In genomic region chr2:157428500-157429175, GRCh38 we compare ENCODE assay signal across 25 cellular contexts. TPM values are rescaled to one million over a fixed set of nuclear protein-coding genes. Genes with fewer than 3 reads are reported as not detected.
DNase-seq lines count a peak whose midpoint lies in the region; ATAC-seq and TF ChIP-seq lines count a peak whose summit lies in the region.
"Had no signal": no experiment of that assay in that cellular context is flagged by ENCODE, and none has a peak within 500 bp of the region (broad histone marks: within the 10 kb centered on the region; RNA-seq: fewer than 3 reads in every experiment).

No MANE protein-coding gene starts in this region.

- no peak for DNase-seq in T-helper 1 cell
- no peak for DNase-seq in CD8-positive, alpha-beta T cell
- no peak for DNase-seq in activated T-helper 1 cell treated with anti-CD3 and anti-CD28 coated beads, Interleukin-12 subunit alpha, Interleukin-12 subunit beta, Interleukin-2, Interleukin-4 antibody, amounts not matched to agents 30 ng/mL and 10 ng/mL and 1 ng/mL, durations not matched to agents 14 hours and 24 hours and 36 hours (ENCODE audit: low spot score)
- peak; percentile 86 for DNase-seq in myocyte (ENCODE audit: low read depth)
- no peak for DNase-seq in CD1c-positive myeloid dendritic cell (ENCODE audit: extremely low spot score)
- no peak for DNase-seq in NCI-H82 treated with DMSO at 0.1 percent for 48 hours (lab: John Stamatoyannopoulos, UW; ENCODE audit: unreplicated experiment)
- DNase-seq in 8988T: no peak
- DNase-seq: activated CD8-positive, alpha-beta memory T cell treated with anti-CD3 and anti-CD28 coated beads, Interleukin-2, amount 50 U/mL, for 4 hours; AML-193; heart right ventricle; HFFc6; Kasumi-1; NCI-H1048; NCI-H2029; NCI-H345; PC-9 had no signal

- no peaks in the 10 kb centered on the region for H3K9me3 ChIP-seq in CD8-positive, alpha-beta T cell (ENCODE audit: low read length)
- H3K9me3 ChIP-seq: SJSA1 had no signal

- peak overlapping the region; percentile 97 for H3K4me3 Mint-ChIP-seq in T-helper 1 cell treated with Interleukin-12 subunit alpha and Interleukin-12 subunit beta and Interleukin-4 antibody, amounts not matched to agents 30 μg/mL and 1 μg/mL, for 36 hours
- peak overlapping the region; percentile 43 for H3K4me3 Mint-ChIP-seq in CD8-positive, alpha-beta T cell
- peak overlapping the region; percentile 84 for H3K4me3 Mint-ChIP-seq in activated T-helper 1 cell treated with anti-CD3 and anti-CD28 coated beads, Interleukin-12 subunit alpha, Interleukin-12 subunit beta, Interleukin-2, Interleukin-4 antibody, amounts not matched to agents 30 ng/mL and 10 ng/mL and 1 ng/mL, durations not matched to agents 14 hours and 24 hours and 36 hours
- H3K4me3 Mint-ChIP-seq: HFFc6, mesothelial cell of epicardium, WTC11 had no signal

- H3K4me3 ChIP-seq in CD8-positive, alpha-beta T cell (ENCODE audit: low read depth, low read length): no peak overlapping the region
- H3K4me3 ChIP-seq: cardiac muscle cell, heart right ventricle, PC-9, SJSA1, skin epidermis had no signal

- ATAC-seq in CD8-positive, alpha-beta T cell: no peak
- ATAC-seq: left lobe of liver, WTC11 had no signal

- no peak overlapping the region for H3K27ac ChIP-seq in CD8-positive, alpha-beta T cell (ENCODE audit: low read depth, low read length)
- H3K27ac ChIP-seq: 22Rv1, cardiac muscle cell, heart right ventricle, PC-9, SJSA1, skin epidermis had no signal

- POLR2A ChIA-PET in CD8-positive, alpha-beta T cell (lab: Charles Lee): interaction anchor here (1.2 to 3.7 kb wide), 4 partner anchors 10 to 24 kb away, joined by 3 to 14 read pairs (median 6); no protein-coding TSS in a partner anchor

- no peaks in the 10 kb centered on the region for H3K27me3 Mint-ChIP-seq in T-helper 1 cell treated with Interleukin-12 subunit alpha and Interleukin-12 subunit beta and Interleukin-4 antibody, amounts not matched to agents 30 μg/mL and 1 μg/mL, for 36 hours (ENCODE audit: low read depth)
- H3K27me3 Mint-ChIP-seq in CD8-positive, alpha-beta T cell (ENCODE audit: low read depth): no peaks in the 10 kb centered on the region
- no peaks in the 10 kb centered on the region for H3K27me3 Mint-ChIP-seq in activated T-helper 1 cell treated with anti-CD3 and anti-CD28 coated beads, Interleukin-12 subunit alpha, Interleukin-12 subunit beta, Interleukin-2, Interleukin-4 antibody, amounts not matched to agents 30 ng/mL and 10 ng/mL and 1 ng/mL, durations not matched to agents 14 hours and 24 hours and 36 hours (ENCODE audit: insufficient read depth)

- H3K4me1 Mint-ChIP-seq in T-helper 1 cell treated with Interleukin-12 subunit alpha and Interleukin-12 subunit beta and Interleukin-4 antibody, amounts not matched to agents 30 μg/mL and 1 μg/mL, for 36 hours (ENCODE audit: low read depth): peaks cover 79% of the 10 kb centered on the region
- peaks cover 84% of the 10 kb centered on the region for H3K4me1 Mint-ChIP-seq in CD8-positive, alpha-beta T cell (ENCODE audit: low read depth)
- peaks cover 96% of the 10 kb centered on the region for H3K4me1 Mint-ChIP-seq in activated T-helper 1 cell treated with anti-CD3 and anti-CD28 coated beads, Interleukin-12 subunit alpha, Interleukin-12 subunit beta, Interleukin-2, Interleukin-4 antibody, amounts not matched to agents 30 ng/mL and 10 ng/mL and 1 ng/mL, durations not matched to agents 14 hours and 24 hours and 36 hours (ENCODE audit: low read depth)

- H3K27ac Mint-ChIP-seq in T-helper 1 cell treated with Interleukin-12 subunit alpha and Interleukin-12 subunit beta and Interleukin-4 antibody, amounts not matched to agents 30 μg/mL and 1 μg/mL, for 36 hours: peak overlapping the region; percentile 95
- H3K27ac Mint-ChIP-seq in CD8-positive, alpha-beta T cell: peak overlapping the region; percentile 93
- H3K27ac Mint-ChIP-seq in activated T-helper 1 cell treated with anti-CD3 and anti-CD28 coated beads, Interleukin-12 subunit alpha, Interleukin-12 subunit beta, Interleukin-2, Interleukin-4 antibody, amounts not matched to agents 30 ng/mL and 10 ng/mL and 1 ng/mL, durations not matched to agents 14 hours and 24 hours and 36 hours: peak overlapping the region; percentile 94
- H3K27ac Mint-ChIP-seq: HFFc6, mesothelial cell of epicardium, WTC11 had no signal

- TF ChIP-seq CTCF in CD8-positive, alpha-beta T cell (IDR thresholded peaks at IDR 0.05): no peak

- intact Hi-C loops in CD8-positive, alpha-beta T cell (cut with DNase I, micrococcal nuclease): loop anchor here in 1 of 2 experiments (1.0 kb wide), 1 partner anchor 9 kb away; no protein-coding TSS in a partner anchor
- intact Hi-C loops in activated T-helper 1 cell treated with anti-CD3 and anti-CD28 coated beads, Interleukin-12 subunit alpha, Interleukin-12 subunit beta, Interleukin-2, Interleukin-4 antibody, amounts not matched to agents 30 ng/mL and 10 ng/mL and 1 ng/mL, durations not matched to agents 14 hours and 24 hours and 36 hours (cut with micrococcal nuclease): no loop called here

- peaks cover 65% of the 10 kb centered on the region for H3K36me3 ChIP-seq in CD8-positive, alpha-beta T cell (ENCODE audit: insufficient read depth, low read length)
- H3K36me3 ChIP-seq: cardiac muscle cell, SJSA1 had no signal

- H3K36me3 Mint-ChIP-seq in T-helper 1 cell treated with Interleukin-12 subunit alpha and Interleukin-12 subunit beta and Interleukin-4 antibody, amounts not matched to agents 30 μg/mL and 1 μg/mL, for 36 hours (ENCODE audit: low read depth): peaks cover 89% of the 10 kb centered on the region
- H3K36me3 Mint-ChIP-seq in CD8-positive, alpha-beta T cell: peaks cover 96% of the 10 kb centered on the region
- H3K36me3 Mint-ChIP-seq in activated T-helper 1 cell treated with anti-CD3 and anti-CD28 coated beads, Interleukin-12 subunit alpha, Interleukin-12 subunit beta, Interleukin-2, Interleukin-4 antibody, amounts not matched to agents 30 ng/mL and 10 ng/mL and 1 ng/mL, durations not matched to agents 14 hours and 24 hours and 36 hours (ENCODE audit: low read depth): peaks cover 89% of the 10 kb centered on the region
- H3K36me3 Mint-ChIP-seq: mesothelial cell of epicardium had no signal

- H3K27me3 ChIP-seq in CD8-positive, alpha-beta T cell (ENCODE audit: insufficient read depth, low read length): no peaks in the 10 kb centered on the region
- H3K27me3 ChIP-seq: cardiac muscle cell, heart right ventricle, SJSA1 had no signal

- peaks cover 4% of the 10 kb centered on the region for H3K9me3 Mint-ChIP-seq in T-helper 1 cell treated with Interleukin-12 subunit alpha and Interleukin-12 subunit beta and Interleukin-4 antibody, amounts not matched to agents 30 μg/mL and 1 μg/mL, for 36 hours
- H3K9me3 Mint-ChIP-seq in CD8-positive, alpha-beta T cell: peaks cover 8% of the 10 kb centered on the region
- H3K9me3 Mint-ChIP-seq in activated T-helper 1 cell treated with anti-CD3 and anti-CD28 coated beads, Interleukin-12 subunit alpha, Interleukin-12 subunit beta, Interleukin-2, Interleukin-4 antibody, amounts not matched to agents 30 ng/mL and 10 ng/mL and 1 ng/mL, durations not matched to agents 14 hours and 24 hours and 36 hours: peaks cover 10% of the 10 kb centered on the region

- CTCF ChIA-PET in CD8-positive, alpha-beta T cell (lab: Charles Lee): interaction anchor here (0.7 to 17.8 kb wide), 4 partner anchors 10 to 97 kb away, joined by 3 to 303 read pairs (median 4); partner anchors contain the start of gene ERMN

- peaks cover 73% of the 10 kb centered on the region for H3K4me1 ChIP-seq in CD8-positive, alpha-beta T cell (ENCODE audit: insufficient read depth, low read length)

RNA-seq across cellular contexts. Expression of gene CYTIP, which starts 15.3 kb away (rescaled TPM):
- total RNA-seq in CD8-positive, alpha-beta T cell: 100 to 1,000 TPM; 425 to 430 TPM
- total RNA-seq in activated T-helper 1 cell treated with anti-CD3 and anti-CD28 coated beads, Interleukin-12 subunit alpha, Interleukin-12 subunit beta, Interleukin-2, Interleukin-4 antibody, amounts not matched to agents 30 ng/mL and 10 ng/mL and 1 ng/mL, durations not matched to agents 14 hours and 24 hours and 36 hours: 296 and 302 TPM in 2 replicates
- total RNA-seq in myocyte: 1.9 and 2.4 TPM in 2 replicates
- polyA plus RNA-seq in myocyte (2012): 0.08 TPM
- total RNA-seq: cardiac muscle cell, dermis microvascular lymphatic vessel endothelial cell, HFFc6, mesothelial cell of epicardium, PC-9, SJSA1 had no signal
- polyA plus RNA-seq: cardiac muscle cell had no signal

Comparison
In these comparisons a context has a peak if more than half of its experiments do, and no peak if none do; other contexts are left out.
1. H3K4me3 Mint-ChIP-seq: peak in every context shown above with its lines; median percentile 97 in T-helper 1 cell treated with Interleukin-12 subunit alpha and Interleukin-12 subunit beta and Interleukin-4 antibody, amounts not matched to agents 30 μg/mL and 1 μg/mL, for 36 hours; 84 in activated T-helper 1 cell treated with anti-CD3 and anti-CD28 coated beads, Interleukin-12 subunit alpha, Interleukin-12 subunit beta, Interleukin-2, Interleukin-4 antibody, amounts not matched to agents 30 ng/mL and 10 ng/mL and 1 ng/mL, durations not matched to agents 14 hours and 24 hours and 36 hours; 43 in CD8-positive, alpha-beta T cell.
2. RNA of gene CYTIP, which starts 15.3 kb away (total RNA-seq): 425 to 430 TPM in CD8-positive, alpha-beta T cell and 296 to 302 TPM in activated T-helper 1 cell treated with anti-CD3 and anti-CD28 coated beads, Interleukin-12 subunit alpha, Interleukin-12 subunit beta, Interleukin-2, Interleukin-4 antibody, amounts not matched to agents 30 ng/mL and 10 ng/mL and 1 ng/mL, durations not matched to agents 14 hours and 24 hours and 36 hours; 1.9 to 2.4 TPM in myocyte; every median in the first group is over 10 times any median in the second.
3. Peak in every context shown above with its lines, with median percentiles within 50 percentile points of each other: H3K27ac Mint-ChIP-seq.